ENCODE assay signal across 23 cellular contexts in genomic region chr10:101895781-101896180, GRCh38. TPM values are rescaled to one million over a fixed set of nuclear protein-coding genes. Genes with fewer than 3 reads are reported as not detected.
DNase-seq lines count a peak whose midpoint lies in the region; FAIRE-seq and TF ChIP-seq lines count a peak whose summit lies in the region.
"Had no signal": no experiment of that assay in that cellular context is flagged by ENCODE, and none has a peak within 500 bp of the region (broad histone marks: within the 10 kb centered on the region; RNA-seq: fewer than 3 reads in every experiment).

No MANE protein-coding gene starts in this region.

- intact Hi-C loops in activated naive CD4-positive, alpha-beta T cell treated with anti-CD3 and anti-CD28 coated beads for 36 hours (cut with micrococcal nuclease), result no loop called here

- FAIRE-seq in frontal cortex (lab: Jason Lieb, UNC), result peak; percentile 24
- FAIRE-seq: A549 had no signal

- no peaks in the 10 kb centered on the region for H3K27me3 ChIP-seq in smooth muscle cell (ENCODE audit: low read depth)

- H3K27ac ChIP-seq in smooth muscle cell (ENCODE audit: low read depth), result no peak overlapping the region
- H3K27ac ChIP-seq: A549, RWPE1 had no signal

- peaks cover 13% of the 10 kb centered on the region for H3K4me1 Mint-ChIP-seq in activated naive CD4-positive, alpha-beta T cell treated with anti-CD3 and anti-CD28 coated beads for 36 hours (ENCODE audit: low read depth)

- no peak overlapping the region for H3K4me3 Mint-ChIP-seq in activated naive CD4-positive, alpha-beta T cell treated with anti-CD3 and anti-CD28 coated beads for 36 hours
- H3K4me3 Mint-ChIP-seq: B cell, CD14-positive monocyte had no signal

- H3K36me3 Mint-ChIP-seq in activated naive CD4-positive, alpha-beta T cell treated with anti-CD3 and anti-CD28 coated beads for 36 hours (ENCODE audit: low read depth), result no peaks in the 10 kb centered on the region

- H3K27me3 Mint-ChIP-seq in activated naive CD4-positive, alpha-beta T cell treated with anti-CD3 and anti-CD28 coated beads for 36 hours (ENCODE audit: low read depth), result no peaks in the 10 kb centered on the region
- H3K27me3 Mint-ChIP-seq: B cell, IgD-negative memory B cell had no signal

- no peak for TF ChIP-seq CTCF in smooth muscle cell (IDR thresholded peaks at IDR 0.05; ENCODE audit: borderline replicate concordance, insufficient read depth, poor library complexity, severe bottlenecking)

- no peaks in the 10 kb centered on the region for H3K9me3 Mint-ChIP-seq in activated naive CD4-positive, alpha-beta T cell treated with anti-CD3 and anti-CD28 coated beads for 36 hours
- H3K9me3 Mint-ChIP-seq: CD14-positive monocyte, IgD-negative memory B cell had no signal

- H3F3A ChIP-seq in smooth muscle cell (ENCODE audit: low read depth), result no peaks in the 10 kb centered on the region

- no peaks in the 10 kb centered on the region for H3K36me3 ChIP-seq in smooth muscle cell (ENCODE audit: low read depth)

- no peaks in the 10 kb centered on the region for H3K79me2 ChIP-seq in smooth muscle cell (ENCODE audit: low read depth)

- H3K9ac ChIP-seq in smooth muscle cell (ENCODE audit: low read depth), result no peak overlapping the region

- 99% methylated on average over 4 of the region's 4 CpGs for WGBS in smooth muscle cell (ENCODE audit: low lambda C conversion rate)

- H3K9me3 ChIP-seq in smooth muscle cell (replicated peaks; ENCODE audit: low read depth), result no peaks in the 10 kb centered on the region
- H3K9me3 ChIP-seq: A549 had no signal

- no peak overlapping the region for H3K4me3 ChIP-seq in smooth muscle cell
- H3K4me3 ChIP-seq: A549 had no signal

- peaks cover 66% of the 10 kb centered on the region for H4K20me1 ChIP-seq in smooth muscle cell (ENCODE audit: low read depth)

- H3K4me1 ChIP-seq in smooth muscle cell (ENCODE audit: low read depth), result peaks cover 23% of the 10 kb centered on the region

- DNase-seq in activated naive CD4-positive, alpha-beta T cell treated with anti-CD3 and anti-CD28 coated beads for 36 hours, result peak; percentile 27
- no peak for DNase-seq in activated naive CD4-positive, alpha-beta T cell (lab: John Stamatoyannopoulos, UW)
- peak; percentile 27 for DNase-seq in stimulated activated CD4-positive, alpha-beta T cell treated with anti-CD3 and anti-CD28 coated beads, Interleukin-4, amount 100 ng/mL, for 24 hours
- DNase-seq in stimulated activated CD4-positive, alpha-beta T cell treated with anti-CD3 and anti-CD28 coated beads, Interleukin-4, amount 100 ng/mL, for 4 hours, result no peak
- DNase-seq in frontal cortex (ENCODE audit: low spot score in 2 of 2), result no peak
- no peak for DNase-seq in NCI-H2081 (lab: John Stamatoyannopoulos, UW)
- DNase-seq in smooth muscle cell (lab: John Stamatoyannopoulos, UW; ENCODE audit: unreplicated experiment), result no peak
- DNase-seq: DMS53; GDM1; H7; MV-4-11; NCI-H1105 treated with DMSO at 0.1 percent for 48 hours; NCI-H2029 treated with DMSO at 0.1 percent for 48 hours; NCI-H2171; NCI-H345; NCI-H524; NCI-H774; NK-92 treated with Interleukin-12 subunit alpha and Interleukin-12 subunit beta, amount 100 ng/mL, for 24 hours had no signal

- H2AFZ ChIP-seq in smooth muscle cell (ENCODE audit: low read depth), result no peak overlapping the region

- H3K27ac Mint-ChIP-seq in activated naive CD4-positive, alpha-beta T cell treated with anti-CD3 and anti-CD28 coated beads for 36 hours, result no peak overlapping the region
- H3K27ac Mint-ChIP-seq: B cell, IgD-negative memory B cell had no signal

- no peak overlapping the region for H3K4me2 ChIP-seq in smooth muscle cell
- H3K4me2 ChIP-seq: A549 had no signal

- CTCF ChIA-PET in activated naive CD4-positive, alpha-beta T cell treated with anti-CD3 and anti-CD28 coated beads for 36 hours (lab: Charles Lee), result interaction anchor here (0.6 to 2.6 kb wide), 4 partner anchors 55 to 506 kb away, joined by 4 to 11 read pairs (median 8); no protein-coding TSS in a partner anchor

RNA-seq across cellular contexts. Expression of gene KCNIP2, which starts 52.2 kb away (rescaled TPM):
- total RNA-seq in activated naive CD4-positive, alpha-beta T cell treated with anti-CD3 and anti-CD28 coated beads for 36 hours, result under 1 TPM; 0.69 to 0.79 TPM
- total RNA-seq in frontal cortex (12.6 TPM), smooth muscle cell (1.3 and 3.9 TPM in 2 replicates)
- 0.70 and 0.87 TPM in 2 replicates for polyA plus RNA-seq in smooth muscle cell

Comparison
In these comparisons a context has a peak if more than half of its experiments do, and no peak if none do; other contexts are left out.
1. DNase-seq: peak in activated naive CD4-positive, alpha-beta T cell treated with anti-CD3 and anti-CD28 coated beads for 36 hours (single experiment) and stimulated activated CD4-positive, alpha-beta T cell treated with anti-CD3 and anti-CD28 coated beads, Interleukin-4, amount 100 ng/mL, for 24 hours (single experiment); none in activated naive CD4-positive, alpha-beta T cell (0 of 4), stimulated activated CD4-positive, alpha-beta T cell treated with anti-CD3 and anti-CD28 coated beads, Interleukin-4, amount 100 ng/mL, for 4 hours (0 of 2), frontal cortex (0 of 2), NCI-H2081 (0 of 2) and smooth muscle cell (single experiment).